19 cellular contexts compared by ENCODE assay signal in genomic region chr2:200342235-200342634, GRCh38.
"Had no signal": no experiment of that assay in that cellular context is flagged by ENCODE, and none has a peak within 500 bp of the region (broad histone marks: within the 10 kb centered on the region; RNA-seq: fewer than 3 reads in every experiment).

No MANE protein-coding gene starts in this region.

- H3K4me3 ChIP-seq: mucosa of descending colon, neural progenitor cell, right atrium auricular region, thyroid gland had no signal

- H3K36me3 ChIP-seq: neural progenitor cell, right atrium auricular region, thyroid gland had no signal

- H3K9ac ChIP-seq: neural progenitor cell, parathyroid adenoma had no signal

- H3K27me3 ChIP-seq: neural progenitor cell, right atrium auricular region, thyroid gland had no signal

- H3K4me3 Mint-ChIP-seq: mesothelial cell of epicardium; naive B cell; natural killer cell treated with Interleukin-12 subunit alpha and Interleukin-12 subunit beta and Interleukin-15 and Interleukin-18, amount 100 ng/mL, for 72 hours; neural progenitor cell; stimulated activated memory B cell treated with anti-CD40 and anti-IgM and Interleukin-4, amounts not matched to agents 10 μg/mL and 1 μg/mL and 100 μg/mL, for 72 hours; stimulated activated naive CD8-positive, alpha-beta T cell treated with anti-CD3 and anti-CD28 coated beads, Interleukin-15, Interleukin-2, amounts not matched to agents 100 ng/mL and 50 ng/mL, for 24 hours; type B pancreatic cell had no signal

- DNase-seq: cortex of kidney; effector CD4-positive, alpha-beta T cell; head of caudate nucleus; kidney; mesenchymal stem cell; mucosa of descending colon; naive B cell; stimulated activated CD4-positive, alpha-beta T cell treated with anti-CD3 and anti-CD28 coated beads, Interleukin-4, amount 100 ng/mL, for 4 hours; thyroid gland had no signal

- H3K27ac Mint-ChIP-seq: mesothelial cell of epicardium; natural killer cell treated with Interleukin-12 subunit alpha and Interleukin-12 subunit beta and Interleukin-15 and Interleukin-18, amount 100 ng/mL, for 72 hours; neural progenitor cell; progenitor cell of endocrine pancreas; stimulated activated memory B cell treated with anti-CD40 and anti-IgM and Interleukin-4, amounts not matched to agents 10 μg/mL and 1 μg/mL and 100 μg/mL, for 72 hours; stimulated activated naive CD8-positive, alpha-beta T cell treated with anti-CD3 and anti-CD28 coated beads, Interleukin-15, Interleukin-2, amounts not matched to agents 100 ng/mL and 50 ng/mL, for 24 hours; type B pancreatic cell had no signal

- H3K36me3 Mint-ChIP-seq: naive B cell; natural killer cell treated with Interleukin-12 subunit alpha and Interleukin-12 subunit beta and Interleukin-15 and Interleukin-18, amount 100 ng/mL, for 72 hours; stimulated activated memory B cell treated with anti-CD40 and anti-IgM and Interleukin-4, amounts not matched to agents 10 μg/mL and 1 μg/mL and 100 μg/mL, for 72 hours had no signal

- H3K9me3 ChIP-seq: mucosa of descending colon, right atrium auricular region, thyroid gland had no signal

- H3K9me3 Mint-ChIP-seq: natural killer cell treated with Interleukin-12 subunit alpha and Interleukin-12 subunit beta and Interleukin-15 and Interleukin-18, amount 100 ng/mL, for 72 hours; stimulated activated memory B cell treated with anti-CD40 and anti-IgM and Interleukin-4, amounts not matched to agents 10 μg/mL and 1 μg/mL and 100 μg/mL, for 72 hours; stimulated activated naive CD8-positive, alpha-beta T cell treated with anti-CD3 and anti-CD28 coated beads, Interleukin-15, Interleukin-2, amounts not matched to agents 100 ng/mL and 50 ng/mL, for 24 hours had no signal

- H3K27me3 Mint-ChIP-seq: naive B cell; natural killer cell treated with Interleukin-12 subunit alpha and Interleukin-12 subunit beta and Interleukin-15 and Interleukin-18, amount 100 ng/mL, for 72 hours; progenitor cell of endocrine pancreas; stimulated activated naive CD8-positive, alpha-beta T cell treated with anti-CD3 and anti-CD28 coated beads, Interleukin-15, Interleukin-2, amounts not matched to agents 100 ng/mL and 50 ng/mL, for 24 hours; type B pancreatic cell had no signal

- H3K4me2 ChIP-seq: neural progenitor cell had no signal

- H3K4me1 Mint-ChIP-seq: naive B cell; stimulated activated memory B cell treated with anti-CD40 and anti-IgM and Interleukin-4, amounts not matched to agents 10 μg/mL and 1 μg/mL and 100 μg/mL, for 72 hours had no signal

- H3K27ac ChIP-seq: neural progenitor cell, parathyroid adenoma, right atrium auricular region, thyroid gland had no signal

- H2AFZ ChIP-seq: neural progenitor cell, parathyroid adenoma had no signal

- ATAC-seq: mucosa of descending colon; natural killer cell treated with Interleukin-12 subunit alpha and Interleukin-12 subunit beta and Interleukin-15 and Interleukin-18, amount 100 ng/mL, for 72 hours; sciatic nerve; stimulated activated memory B cell treated with anti-CD40 and anti-IgM and Interleukin-4, amounts not matched to agents 10 μg/mL and 1 μg/mL and 100 μg/mL, for 72 hours had no signal
